1 cellular context compared by ENCODE assay signal in the genomic region with DNA sequence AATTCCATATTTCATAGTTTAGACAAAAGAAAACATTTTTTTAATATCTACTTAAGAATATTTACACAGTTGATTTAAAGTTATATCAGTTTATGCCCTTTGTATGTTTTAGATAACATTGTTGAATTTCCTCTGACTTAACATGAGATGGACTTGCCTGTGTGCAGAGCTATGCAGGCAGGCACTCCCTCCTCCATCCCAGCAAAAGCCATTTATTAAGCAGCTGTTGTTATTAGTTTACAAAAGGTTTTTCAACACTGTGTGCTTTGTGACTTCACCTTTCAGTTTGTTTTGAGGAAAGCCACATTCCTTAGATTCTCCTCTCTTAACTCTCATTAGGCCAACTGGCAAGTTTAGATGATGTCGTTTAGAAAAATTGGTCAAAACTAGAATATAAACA.
TF ChIP-seq lines count a peak whose summit lies in the region.

No MANE protein-coding gene starts in this region.

TF ChIP-seq in WTC11, 78 proteins besides CTCF, POLR2A, EP300 and RAD21 (continued from another document):
- TF ChIP-seq, protein P1, sequence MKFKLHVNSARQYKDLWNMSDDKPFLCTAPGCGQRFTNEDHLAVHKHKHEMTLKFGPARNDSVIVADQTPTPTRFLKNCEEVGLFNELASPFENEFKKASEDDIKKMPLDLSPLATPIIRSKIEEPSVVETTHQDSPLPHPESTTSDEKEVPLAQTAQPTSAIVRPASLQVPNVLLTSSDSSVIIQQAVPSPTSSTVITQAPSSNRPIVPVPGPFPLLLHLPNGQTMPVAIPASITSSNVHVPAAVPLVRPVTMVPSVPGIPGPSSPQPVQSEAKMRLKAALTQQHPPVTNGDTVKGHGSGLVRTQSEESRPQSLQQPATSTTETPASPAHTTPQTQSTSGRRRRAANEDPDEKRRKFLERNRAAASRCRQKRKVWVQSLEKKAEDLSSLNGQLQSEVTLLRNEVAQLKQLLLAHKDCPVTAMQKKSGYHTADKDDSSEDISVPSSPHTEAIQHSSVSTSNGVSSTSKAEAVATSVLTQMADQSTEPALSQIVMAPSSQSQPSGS (CRISPR knock-in tag; IDR thresholded peaks at IDR 0.05; ENCODE audit: borderline replicate concordance, low read depth): no peak
- TF ChIP-seq ZNF232 (CRISPR knock-in tag; IDR thresholded peaks at IDR 0.05): no peak
- TF ChIP-seq ATF1 (CRISPR knock-in tag; IDR thresholded peaks at IDR 0.05): no peak
- no peak for TF ChIP-seq ELF4 (CRISPR knock-in tag; IDR thresholded peaks at IDR 0.05; ENCODE audit: low read depth)
- no peak for TF ChIP-seq ZNF317 (CRISPR knock-in tag; IDR thresholded peaks at IDR 0.05; ENCODE audit: borderline replicate concordance, low read depth)
- TF ChIP-seq, protein P2, sequence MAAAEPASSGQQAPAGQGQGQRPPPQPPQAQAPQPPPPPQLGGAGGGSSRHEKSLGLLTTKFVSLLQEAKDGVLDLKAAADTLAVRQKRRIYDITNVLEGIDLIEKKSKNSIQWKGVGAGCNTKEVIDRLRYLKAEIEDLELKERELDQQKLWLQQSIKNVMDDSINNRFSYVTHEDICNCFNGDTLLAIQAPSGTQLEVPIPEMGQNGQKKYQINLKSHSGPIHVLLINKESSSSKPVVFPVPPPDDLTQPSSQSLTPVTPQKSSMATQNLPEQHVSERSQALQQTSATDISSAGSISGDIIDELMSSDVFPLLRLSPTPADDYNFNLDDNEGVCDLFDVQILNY (CRISPR knock-in tag; IDR thresholded peaks at IDR 0.05): no peak
- TF ChIP-seq, protein P3, sequence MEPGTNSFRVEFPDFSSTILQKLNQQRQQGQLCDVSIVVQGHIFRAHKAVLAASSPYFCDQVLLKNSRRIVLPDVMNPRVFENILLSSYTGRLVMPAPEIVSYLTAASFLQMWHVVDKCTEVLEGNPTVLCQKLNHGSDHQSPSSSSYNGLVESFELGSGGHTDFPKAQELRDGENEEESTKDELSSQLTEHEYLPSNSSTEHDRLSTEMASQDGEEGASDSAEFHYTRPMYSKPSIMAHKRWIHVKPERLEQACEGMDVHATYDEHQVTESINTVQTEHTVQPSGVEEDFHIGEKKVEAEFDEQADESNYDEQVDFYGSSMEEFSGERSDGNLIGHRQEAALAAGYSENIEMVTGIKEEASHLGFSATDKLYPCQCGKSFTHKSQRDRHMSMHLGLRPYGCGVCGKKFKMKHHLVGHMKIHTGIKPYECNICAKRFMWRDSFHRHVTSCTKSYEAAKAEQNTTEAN (CRISPR knock-in tag; IDR thresholded peaks at IDR 0.05): no peak
- TF ChIP-seq, protein P4, sequence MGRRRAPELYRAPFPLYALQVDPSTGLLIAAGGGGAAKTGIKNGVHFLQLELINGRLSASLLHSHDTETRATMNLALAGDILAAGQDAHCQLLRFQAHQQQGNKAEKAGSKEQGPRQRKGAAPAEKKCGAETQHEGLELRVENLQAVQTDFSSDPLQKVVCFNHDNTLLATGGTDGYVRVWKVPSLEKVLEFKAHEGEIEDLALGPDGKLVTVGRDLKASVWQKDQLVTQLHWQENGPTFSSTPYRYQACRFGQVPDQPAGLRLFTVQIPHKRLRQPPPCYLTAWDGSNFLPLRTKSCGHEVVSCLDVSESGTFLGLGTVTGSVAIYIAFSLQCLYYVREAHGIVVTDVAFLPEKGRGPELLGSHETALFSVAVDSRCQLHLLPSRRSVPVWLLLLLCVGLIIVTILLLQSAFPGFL (CRISPR knock-in tag; IDR thresholded peaks at IDR 0.05; ENCODE audit: borderline replicate concordance): no peak
- TF ChIP-seq, protein P5, sequence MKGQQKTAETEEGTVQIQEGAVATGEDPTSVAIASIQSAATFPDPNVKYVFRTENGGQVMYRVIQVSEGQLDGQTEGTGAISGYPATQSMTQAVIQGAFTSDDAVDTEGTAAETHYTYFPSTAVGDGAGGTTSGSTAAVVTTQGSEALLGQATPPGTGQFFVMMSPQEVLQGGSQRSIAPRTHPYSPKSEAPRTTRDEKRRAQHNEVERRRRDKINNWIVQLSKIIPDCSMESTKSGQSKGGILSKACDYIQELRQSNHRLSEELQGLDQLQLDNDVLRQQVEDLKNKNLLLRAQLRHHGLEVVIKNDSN (CRISPR knock-in tag; IDR thresholded peaks at IDR 0.05): no peak
- no peak for TF ChIP-seq NFE2L1 (CRISPR knock-in tag; IDR thresholded peaks at IDR 0.05)
- TF ChIP-seq, protein P6, sequence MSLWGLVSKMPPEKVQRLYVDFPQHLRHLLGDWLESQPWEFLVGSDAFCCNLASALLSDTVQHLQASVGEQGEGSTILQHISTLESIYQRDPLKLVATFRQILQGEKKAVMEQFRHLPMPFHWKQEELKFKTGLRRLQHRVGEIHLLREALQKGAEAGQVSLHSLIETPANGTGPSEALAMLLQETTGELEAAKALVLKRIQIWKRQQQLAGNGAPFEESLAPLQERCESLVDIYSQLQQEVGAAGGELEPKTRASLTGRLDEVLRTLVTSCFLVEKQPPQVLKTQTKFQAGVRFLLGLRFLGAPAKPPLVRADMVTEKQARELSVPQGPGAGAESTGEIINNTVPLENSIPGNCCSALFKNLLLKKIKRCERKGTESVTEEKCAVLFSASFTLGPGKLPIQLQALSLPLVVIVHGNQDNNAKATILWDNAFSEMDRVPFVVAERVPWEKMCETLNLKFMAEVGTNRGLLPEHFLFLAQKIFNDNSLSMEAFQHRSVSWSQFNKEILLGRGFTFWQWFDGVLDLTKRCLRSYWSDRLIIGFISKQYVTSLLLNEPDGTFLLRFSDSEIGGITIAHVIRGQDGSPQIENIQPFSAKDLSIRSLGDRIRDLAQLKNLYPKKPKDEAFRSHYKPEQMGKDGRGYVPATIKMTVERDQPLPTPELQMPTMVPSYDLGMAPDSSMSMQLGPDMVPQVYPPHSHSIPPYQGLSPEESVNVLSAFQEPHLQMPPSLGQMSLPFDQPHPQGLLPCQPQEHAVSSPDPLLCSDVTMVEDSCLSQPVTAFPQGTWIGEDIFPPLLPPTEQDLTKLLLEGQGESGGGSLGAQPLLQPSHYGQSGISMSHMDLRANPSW (CRISPR knock-in tag; conservative IDR thresholded peaks at IDR 0.05; ENCODE audit: low read depth): no peak
- TF ChIP-seq, protein P7, sequence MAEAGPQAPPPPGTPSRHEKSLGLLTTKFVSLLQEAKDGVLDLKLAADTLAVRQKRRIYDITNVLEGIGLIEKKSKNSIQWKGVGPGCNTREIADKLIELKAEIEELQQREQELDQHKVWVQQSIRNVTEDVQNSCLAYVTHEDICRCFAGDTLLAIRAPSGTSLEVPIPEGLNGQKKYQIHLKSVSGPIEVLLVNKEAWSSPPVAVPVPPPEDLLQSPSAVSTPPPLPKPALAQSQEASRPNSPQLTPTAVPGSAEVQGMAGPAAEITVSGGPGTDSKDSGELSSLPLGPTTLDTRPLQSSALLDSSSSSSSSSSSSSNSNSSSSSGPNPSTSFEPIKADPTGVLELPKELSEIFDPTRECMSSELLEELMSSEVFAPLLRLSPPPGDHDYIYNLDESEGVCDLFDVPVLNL (CRISPR knock-in tag; IDR thresholded peaks at IDR 0.05; ENCODE audit: borderline replicate concordance, low read depth): no peak
- TF ChIP-seq, protein P8, sequence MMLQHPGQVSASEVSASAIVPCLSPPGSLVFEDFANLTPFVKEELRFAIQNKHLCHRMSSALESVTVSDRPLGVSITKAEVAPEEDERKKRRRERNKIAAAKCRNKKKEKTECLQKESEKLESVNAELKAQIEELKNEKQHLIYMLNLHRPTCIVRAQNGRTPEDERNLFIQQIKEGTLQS (CRISPR knock-in tag; conservative IDR thresholded peaks at IDR 0.05): no peak
- no peak for TF ChIP-seq MYBL2 (CRISPR knock-in tag; IDR thresholded peaks at IDR 0.05)
